2 cellular contexts compared by ENCODE assay signal in the genomic region with DNA sequence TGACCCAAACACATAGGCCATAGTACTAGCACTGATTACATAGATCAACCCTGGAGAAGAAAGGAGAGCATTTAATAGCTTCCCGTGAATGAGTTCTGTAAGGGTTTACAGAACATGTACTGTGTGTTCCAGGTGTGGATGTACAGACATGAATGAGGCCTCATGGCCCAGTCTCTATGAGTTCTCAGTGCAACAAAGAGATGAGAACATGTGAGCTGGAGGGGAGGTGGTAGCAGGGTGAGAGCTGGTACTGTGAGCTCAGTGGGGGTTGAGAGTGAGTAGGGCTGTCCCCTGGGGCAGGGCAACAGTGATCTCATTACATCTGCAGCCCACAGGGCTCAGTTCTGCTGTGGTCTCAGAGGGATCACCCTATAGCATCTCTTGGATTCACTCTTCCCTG.
TF ChIP-seq lines count a peak whose summit lies in the region.

No MANE protein-coding gene starts in this region.

TF ChIP-seq in IMR-90, 13 proteins besides CTCF, POLR2A, EP300 and RAD21:
- TF ChIP-seq MXI1 (IDR thresholded peaks at IDR 0.05; ENCODE audit: borderline replicate concordance, low read depth, low read length) (no peak), CHD1 (IDR thresholded peaks at IDR 0.05; ENCODE audit: low read depth, low read length) (no peak), MAFK (IDR thresholded peaks at IDR 0.05; ENCODE audit: low read depth, low read length) (no peak), BHLHE40 (IDR thresholded peaks at IDR 0.05; ENCODE audit: low read depth, low read length) (no peak), RCOR1 (IDR thresholded peaks at IDR 0.05; ENCODE audit: insufficient replicate concordance, low read length) (no peak), CEBPB (IDR thresholded peaks at IDR 0.05; ENCODE audit: low read depth, low read length) (no peak), NFE2L2 (IDR thresholded peaks at IDR 0.05; ENCODE audit: low read depth, low read length) (no peak), RFX5 (IDR thresholded peaks at IDR 0.05; ENCODE audit: low read depth, low read length) (no peak), FOS (IDR thresholded peaks at IDR 0.05; ENCODE audit: low read depth, low read length) (no peak), SMC3 (IDR thresholded peaks at IDR 0.05; ENCODE audit: low read depth, low read length) (no peak), MAZ (IDR thresholded peaks at IDR 0.05; ENCODE audit: borderline replicate concordance, low read depth, low read length) (no peak), USF2 (IDR thresholded peaks at IDR 0.05; ENCODE audit: low read depth, low read length) (no peak)
- TF ChIP-seq, protein P1, sequence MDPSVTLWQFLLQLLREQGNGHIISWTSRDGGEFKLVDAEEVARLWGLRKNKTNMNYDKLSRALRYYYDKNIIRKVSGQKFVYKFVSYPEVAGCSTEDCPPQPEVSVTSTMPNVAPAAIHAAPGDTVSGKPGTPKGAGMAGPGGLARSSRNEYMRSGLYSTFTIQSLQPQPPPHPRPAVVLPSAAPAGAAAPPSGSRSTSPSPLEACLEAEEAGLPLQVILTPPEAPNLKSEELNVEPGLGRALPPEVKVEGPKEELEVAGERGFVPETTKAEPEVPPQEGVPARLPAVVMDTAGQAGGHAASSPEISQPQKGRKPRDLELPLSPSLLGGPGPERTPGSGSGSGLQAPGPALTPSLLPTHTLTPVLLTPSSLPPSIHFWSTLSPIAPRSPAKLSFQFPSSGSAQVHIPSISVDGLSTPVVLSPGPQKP (IDR thresholded peaks at IDR 0.05; ENCODE audit: borderline replicate concordance, low read depth, low read length) = no peak

TF ChIP-seq in H1, 55 proteins besides CTCF, POLR2A, EP300 and RAD21:
- TF ChIP-seq NANOG (IDR thresholded peaks at IDR 0.05; ENCODE audit: insufficient read depth, low read depth, low read length, poor library complexity, severe bottlenecking) = no peak
- no peak for TF ChIP-seq SIRT6 (IDR thresholded peaks at IDR 0.05; ENCODE audit: low read length)
- peak; percentile 37; the same call in 1 of the 2 replicates for TF ChIP-seq ZNF274 (IDR thresholded peaks at IDR 0.05; ENCODE audit: borderline replicate concordance, extremely low read depth, low read length)
TF ChIP-seq in H1: peak in this region for 1.
